In the genomic region with DNA sequence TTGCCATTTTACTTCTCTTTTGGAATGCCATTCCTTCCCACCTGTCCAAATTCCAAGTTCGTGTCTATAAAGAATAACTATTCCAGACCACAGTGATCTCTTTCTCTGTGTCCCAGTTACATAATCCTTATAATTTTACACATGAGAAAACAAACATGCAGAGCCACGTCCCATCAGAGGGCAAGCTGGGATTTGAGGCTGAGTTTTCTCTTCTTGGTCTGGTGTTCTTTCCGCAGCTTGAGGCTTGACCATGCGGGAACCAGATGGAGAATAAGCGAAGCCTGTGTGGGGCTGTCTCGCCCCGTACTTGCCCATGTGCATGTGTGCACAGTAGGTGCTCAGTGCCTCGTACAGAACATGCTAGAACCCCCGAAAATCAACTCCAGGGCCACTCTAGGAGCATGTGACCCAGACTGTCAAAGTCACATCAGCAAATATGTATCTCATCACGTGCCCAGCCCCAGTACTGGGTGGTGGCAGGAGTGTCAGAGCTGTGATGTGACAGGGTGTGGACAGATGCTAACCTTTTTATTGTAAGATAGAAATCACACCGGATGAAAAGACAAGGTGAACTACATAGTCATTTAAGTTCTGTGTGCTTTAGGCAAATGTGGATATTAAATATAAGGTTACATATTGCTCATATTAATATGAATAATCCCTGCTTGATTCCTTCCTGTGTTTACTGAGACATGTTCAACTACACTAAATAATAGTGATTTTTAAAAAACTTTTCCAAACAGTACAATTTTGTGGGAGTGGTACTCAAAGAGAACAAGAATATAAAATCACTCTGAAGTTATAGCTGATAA, we compare ENCODE assay signal across 9 cellular contexts. TPM values are rescaled to one million over a fixed set of nuclear protein-coding genes. Genes with fewer than 3 reads are reported as not detected.
A peak's percentile ranks its signal among the peaks of the same experiment; 100 is the strongest.
DNase-seq lines count a peak whose midpoint lies in the region; ATAC-seq and TF ChIP-seq lines count a peak whose summit lies in the region.
"Had no signal": no experiment of that assay in that cellular context is flagged by ENCODE, and none has a peak within 500 bp of the region (broad histone marks: within the 10 kb centered on the region; RNA-seq: fewer than 3 reads in every experiment).

No MANE protein-coding gene starts in this region.

- H3K27me3 ChIP-seq in CD4-positive, alpha-beta T cell (ENCODE audit: control insufficient read depth, insufficient read depth, low read length), result no peaks in the 10 kb centered on the region
- H3K27me3 ChIP-seq in OCI-LY1 (ENCODE audit: insufficient read depth, low read length), result no peaks in the 10 kb centered on the region

- H3K4me1 Mint-ChIP-seq in CD4-positive, alpha-beta T cell (ENCODE audit: low read depth), result peaks cover 41% of the 10 kb centered on the region
- H3K4me1 Mint-ChIP-seq in natural killer cell, result peaks cover 46 to 53% of the 10 kb centered on the region in 2 donors

- CTCF ChIA-PET in CD4-positive, alpha-beta T cell (lab: Charles Lee), result interaction anchor here (1.1 to 6.7 kb wide), 3 partner anchors 44 to 96 kb away, joined by 3 to 57 read pairs (median 3); no protein-coding TSS in a partner anchor

- peak overlapping the region; percentile 89 for H3K27ac Mint-ChIP-seq in CD4-positive, alpha-beta T cell
- peak overlapping the region; percentile 95 to 97 for H3K27ac Mint-ChIP-seq in natural killer cell

- H3F3A ChIP-seq in OCI-LY1 (ENCODE audit: insufficient read depth, low read length), result no peaks in the 10 kb centered on the region

- H3K27ac ChIP-seq in CD4-positive, alpha-beta T cell (ENCODE audit: low read depth, low read length), result peak overlapping the region; percentile 13
- no peak overlapping the region for H3K27ac ChIP-seq in OCI-LY1 (ENCODE audit: low read depth, low read length, poor library complexity, severe bottlenecking)

- H3K9ac ChIP-seq in OCI-LY1 (ENCODE audit: low read length), result peak overlapping the region; percentile 60

- peak overlapping the region; percentile 32 for H3K4me3 Mint-ChIP-seq in CD4-positive, alpha-beta T cell
- peak overlapping the region; percentile 70 for H3K4me3 Mint-ChIP-seq in natural killer cell

- H3K9me3 ChIP-seq in CD4-positive, alpha-beta T cell (ENCODE audit: control insufficient read depth, low read length), result no peaks in the 10 kb centered on the region
- no peaks in the 10 kb centered on the region for H3K9me3 ChIP-seq in OCI-LY1 (ENCODE audit: low read length)

- peaks cover 60% of the 10 kb centered on the region for H3K36me3 Mint-ChIP-seq in CD4-positive, alpha-beta T cell (ENCODE audit: low read depth)
- H3K36me3 Mint-ChIP-seq in natural killer cell, result no peaks in the 10 kb centered on the region

- no peaks in the 10 kb centered on the region for H3K27me3 Mint-ChIP-seq in CD4-positive, alpha-beta T cell
- H3K27me3 Mint-ChIP-seq in natural killer cell (ENCODE audit: low read depth in 2 of 2), result no peaks in the 10 kb centered on the region

- no peak for DNase-seq in CD4-positive, alpha-beta T cell
- no peak for DNase-seq in choroid plexus epithelial cell (ENCODE audit: low read depth)
- DNase-seq in natural killer cell, result peak; percentile 26
- DNase-seq: hippocampal formation had no signal

- no peaks in the 10 kb centered on the region for H3K9me3 Mint-ChIP-seq in CD4-positive, alpha-beta T cell
- H3K9me3 Mint-ChIP-seq in natural killer cell, result no peaks in the 10 kb centered on the region

- ATAC-seq in CD4-positive, alpha-beta T cell (ENCODE audit: poor library complexity), result no peak
- ATAC-seq in natural killer cell (no peak), GM21515 (IDR thresholded peaks at IDR 0.05; ENCODE audit: unreplicated experiment) (no peak), HG03196 (IDR thresholded peaks at IDR 0.05; ENCODE audit: unreplicated experiment) (no peak), GM21723 (IDR thresholded peaks at IDR 0.05; ENCODE audit: unreplicated experiment) (no peak), GM21529 (IDR thresholded peaks at IDR 0.05; ENCODE audit: unreplicated experiment) (no peak)

- H3K4me2 ChIP-seq in OCI-LY1 (ENCODE audit: low read length), result peak overlapping the region; percentile 83

- POLR2A ChIA-PET in CD4-positive, alpha-beta T cell (lab: Charles Lee), result interaction anchor here (1.1 to 4.6 kb wide), 2 partner anchors 298 to 372 kb away, joined by 3 to 56 read pairs; a partner anchor contains a TSS

- TF ChIP-seq CTCF in CD4-positive, alpha-beta T cell (IDR thresholded peaks at IDR 0.05), result no peak
- TF ChIP-seq CTCF in OCI-LY1 (IDR thresholded peaks at IDR 0.05; ENCODE audit: low read length) (no peak), choroid plexus epithelial cell (conservative IDR thresholded peaks at IDR 0.05; ENCODE audit: low read depth, low read length) (no peak), natural killer cell (IDR thresholded peaks at IDR 0.05) (no peak)

- peaks cover 76% of the 10 kb centered on the region for H3K36me3 ChIP-seq in OCI-LY1 (ENCODE audit: insufficient read depth, low read length)

- intact Hi-C loops in CD4-positive, alpha-beta T cell (cut with DNase I, micrococcal nuclease), result no loop called here
- intact Hi-C loops in natural killer cell (cut with micrococcal nuclease), result no loop called here

- H3K4me3 ChIP-seq in OCI-LY1 (ENCODE audit: low read depth, low read length, poor library complexity, severe bottlenecking), result peak overlapping the region; percentile 88
- peak overlapping the region; percentile 17 for H3K4me3 ChIP-seq in choroid plexus epithelial cell (ENCODE audit: low read depth, low read length)

- H3K9me2 ChIP-seq in OCI-LY1 (ENCODE audit: low read depth, low read length), result no peaks in the 10 kb centered on the region

- peaks cover 38% of the 10 kb centered on the region for H3K4me1 ChIP-seq in OCI-LY1 (ENCODE audit: insufficient read depth, low read length, severe bottlenecking)

- peaks cover 12% of the 10 kb centered on the region for H4K20me1 ChIP-seq in OCI-LY1 (ENCODE audit: insufficient read depth, low read length)

- H2AFZ ChIP-seq in OCI-LY1 (ENCODE audit: low read length), result no peak overlapping the region

- peaks cover 45% of the 10 kb centered on the region for H3K79me2 ChIP-seq in OCI-LY1 (ENCODE audit: insufficient read depth, low read length)

RNA-seq across cellular contexts. Expression of a gene that starts 3.2 kb away (rescaled TPM):
- 10 to 100 TPM; 58.1 to 60.9 TPM for total RNA-seq in CD4-positive, alpha-beta T cell
- 100 to 1,000 TPM in 1 of 3 donors, 10 to 100 TPM in 2; 66.7 to 115 (median 84.5) TPM for total RNA-seq in natural killer cell
